Comparison of ENCODE assay signal across 8 cellular contexts in the genomic region with DNA sequence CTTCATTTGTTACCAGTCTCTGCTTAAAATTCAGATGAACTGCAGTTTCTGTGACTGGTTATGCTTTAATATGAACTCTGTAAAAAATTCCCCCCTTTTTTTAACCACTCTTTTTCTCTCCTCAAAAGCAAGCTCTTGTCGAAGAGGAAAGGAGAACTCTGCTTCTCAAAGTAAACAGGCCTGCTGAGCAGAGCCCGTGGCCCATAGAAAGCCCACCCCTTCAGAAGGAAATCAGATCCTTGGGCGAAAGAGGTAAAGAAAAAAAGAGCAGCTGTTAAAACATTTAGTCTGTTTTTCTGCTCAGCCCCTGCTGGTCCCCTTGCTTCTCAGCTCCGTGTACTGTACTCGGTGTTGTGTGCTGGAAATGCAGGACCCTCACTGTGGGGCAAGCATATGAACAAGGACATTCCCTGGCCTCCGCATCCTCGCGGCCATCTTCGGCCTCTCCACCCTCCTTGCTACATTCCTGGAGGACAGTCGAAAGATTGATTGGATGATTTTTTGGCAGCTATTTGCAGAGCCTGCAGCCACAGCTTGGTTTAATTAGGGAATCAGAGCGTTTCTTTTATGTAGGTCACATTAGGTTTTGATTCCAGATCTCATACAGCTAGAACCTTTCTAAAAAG.
DNase-seq lines count a peak whose midpoint lies in the region; ATAC-seq and TF ChIP-seq lines count a peak whose summit lies in the region.
"Had no signal": no experiment of that assay in that cellular context is flagged by ENCODE, and none has a peak within 500 bp of the region (broad histone marks: within the 10 kb centered on the region; RNA-seq: fewer than 3 reads in every experiment).

No MANE protein-coding gene starts in this region.

- CTCF ChIA-PET in activated CD4-positive, alpha-beta memory T cell treated with anti-CD3 and anti-CD28 coated beads, Interleukin-2, amount 10 ng/mL, durations not matched to agents 7 days and 5 days (lab: Charles Lee), result no interaction called here

- H2AFZ ChIP-seq in hepatocyte, result peak overlapping the region; percentile 65

- ATAC-seq in thoracic aorta (ENCODE audit: insufficient number of reproducible peaks, low FRiP score, low read depth), result no peak

- no peaks in the 10 kb centered on the region for H3K9me3 Mint-ChIP-seq in HFFc6
- H3K9me3 Mint-ChIP-seq in activated CD4-positive, alpha-beta memory T cell treated with anti-CD3 and anti-CD28 coated beads, Interleukin-2, amount 10 ng/mL, durations not matched to agents 7 days and 5 days, result no peaks in the 10 kb centered on the region

- H3K79me2 ChIP-seq in hepatocyte, result no peaks in the 10 kb centered on the region

- H3K4me3 Mint-ChIP-seq in HFFc6, result peak overlapping the region; percentile 45; the same call in 1 of the 2 replicates
- H3K4me3 Mint-ChIP-seq in activated CD4-positive, alpha-beta memory T cell treated with anti-CD3 and anti-CD28 coated beads, Interleukin-2, amount 10 ng/mL, durations not matched to agents 7 days and 5 days, result no peak overlapping the region

- no peaks in the 10 kb centered on the region for H3K9me3 ChIP-seq in hepatocyte (ENCODE audit: low read depth)
- H3K9me3 ChIP-seq in thoracic aorta, result no peaks in the 10 kb centered on the region

- peak overlapping the region; percentile 3 for H3K4me2 ChIP-seq in hepatocyte

- H3K36me3 ChIP-seq in hepatocyte (replicated peaks; ENCODE audit: insufficient read depth, low read depth) (no peaks in the 10 kb centered on the region), thoracic aorta (no peaks in the 10 kb centered on the region)

- H3K4me1 Mint-ChIP-seq in HFFc6 (ENCODE audit: low read depth), result peaks cover 24% of the 10 kb centered on the region
- H3K4me1 Mint-ChIP-seq in activated CD4-positive, alpha-beta memory T cell treated with anti-CD3 and anti-CD28 coated beads, Interleukin-2, amount 10 ng/mL, durations not matched to agents 7 days and 5 days, result no peaks in the 10 kb centered on the region

- H4K20me1 ChIP-seq in hepatocyte (ENCODE audit: insufficient read depth, poor library complexity, severe bottlenecking), result no peaks in the 10 kb centered on the region

- 42% methylated on average over 11 of the region's 11 CpGs for WGBS in hepatocyte (ENCODE audit: low lambda C conversion rate, missing lambda C conversion rate)

- H3K27me3 ChIP-seq in hepatocyte (no peaks in the 10 kb centered on the region), thoracic aorta (replicated peaks; ENCODE audit: insufficient read depth) (no peaks in the 10 kb centered on the region)

- H3K4me1 ChIP-seq in hepatocyte (ENCODE audit: insufficient read depth) (peaks cover 27% of the 10 kb centered on the region), thoracic aorta (ENCODE audit: control insufficient read depth in 1 of 2, low read depth in 2 of 2) (peaks cover 3 to 14% of the 10 kb centered on the region in 2 donors)

- TF ChIP-seq CTCF in HFFc6 (IDR thresholded peaks at IDR 0.05) (no peak), hepatocyte (IDR thresholded peaks at IDR 0.05; ENCODE audit: poor library complexity) (no peak), thoracic aorta (IDR thresholded peaks at IDR 0.05) (no peak)

- H3K27me3 Mint-ChIP-seq in HFFc6 (ENCODE audit: insufficient read depth), result no peaks in the 10 kb centered on the region; the same call in 1 of the 2 replicates
- H3K27me3 Mint-ChIP-seq in activated CD4-positive, alpha-beta memory T cell treated with anti-CD3 and anti-CD28 coated beads, Interleukin-2, amount 10 ng/mL, durations not matched to agents 7 days and 5 days, result peaks cover 2% of the 10 kb centered on the region

- no peaks in the 10 kb centered on the region for H3K36me3 Mint-ChIP-seq in HFFc6 (ENCODE audit: low read depth)
- no peaks in the 10 kb centered on the region for H3K36me3 Mint-ChIP-seq in activated CD4-positive, alpha-beta memory T cell treated with anti-CD3 and anti-CD28 coated beads, Interleukin-2, amount 10 ng/mL, durations not matched to agents 7 days and 5 days (ENCODE audit: low read depth)

- H3K4me3 ChIP-seq in hepatocyte, result no peak overlapping the region
- H3K4me3 ChIP-seq in thoracic aorta, result peak overlapping the region; percentile 49

- DNase-seq in HFFc6, result no peak
- peak; percentile 13 for DNase-seq in amniotic epithelial cell (ENCODE audit: low read depth)
- peak; percentile 11 for DNase-seq in hepatocyte (ENCODE audit: low spot score)
- DNase-seq in thoracic aorta (ENCODE audit: low spot score), result no peak
- no peak for DNase-seq in HK-2 (ENCODE audit: unreplicated experiment)
- DNase-seq in activated CD4-positive, alpha-beta memory T cell treated with anti-CD3 and anti-CD28 coated beads, Interleukin-2, amount 10 ng/mL, durations not matched to agents 7 days and 5 days, result no peak
- no peak for DNase-seq in occipital lobe (lab: John Stamatoyannopoulos, UW)
- DNase-seq: activated CD4-positive, alpha-beta T cell treated with anti-CD3 and anti-CD28 coated beads, Interleukin-2, amount 50 U/mL, for 48 hours had no signal

- H3K27ac ChIP-seq in hepatocyte, result peak overlapping the region; percentile 71
- no peak overlapping the region for H3K27ac ChIP-seq in thoracic aorta

- H3K27ac Mint-ChIP-seq in HFFc6, result peak overlapping the region; percentile 6; the same call in 1 of the 2 replicates
- no peak overlapping the region for H3K27ac Mint-ChIP-seq in activated CD4-positive, alpha-beta memory T cell treated with anti-CD3 and anti-CD28 coated beads, Interleukin-2, amount 10 ng/mL, durations not matched to agents 7 days and 5 days

- POLR2A ChIA-PET in activated CD4-positive, alpha-beta memory T cell treated with anti-CD3 and anti-CD28 coated beads, Interleukin-2, amount 10 ng/mL, durations not matched to agents 7 days and 5 days (lab: Charles Lee), result no interaction called here

- no peaks in the 10 kb centered on the region for H3K9me2 ChIP-seq in hepatocyte (replicated peaks; ENCODE audit: insufficient read depth)

Comparison
In these comparisons a context has a peak if more than half of its experiments do, and no peak if none do; other contexts are left out.
1. DNase-seq: peak in amniotic epithelial cell (single experiment) and hepatocyte (single experiment); none in HFFc6 (single experiment), thoracic aorta (single experiment), HK-2 (single experiment), activated CD4-positive, alpha-beta memory T cell treated with anti-CD3 and anti-CD28 coated beads, Interleukin-2, amount 10 ng/mL, durations not matched to agents 7 days and 5 days (single experiment) and occipital lobe (single experiment).